ENCODE assay signal across 20 cellular contexts in the genomic region with DNA sequence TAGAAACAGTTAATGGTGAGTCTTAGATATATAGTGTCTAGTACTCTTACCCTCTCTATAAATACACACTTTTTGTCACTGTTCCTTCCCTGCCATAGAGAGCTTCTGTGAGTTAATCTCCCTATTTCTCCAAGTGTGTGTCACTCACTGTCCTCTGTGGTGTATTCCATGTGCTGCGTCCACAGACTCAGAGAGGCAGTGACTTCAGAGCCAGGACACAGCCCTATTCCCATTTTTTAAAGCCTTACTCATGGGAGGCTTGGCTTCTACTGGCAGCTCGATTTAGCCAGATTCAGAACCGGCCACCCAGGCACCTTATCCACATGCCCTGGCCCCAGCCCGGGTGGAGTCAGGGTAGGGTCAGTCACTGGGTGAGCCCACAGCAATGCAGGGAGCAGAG. TPM values are rescaled to one million over a fixed set of nuclear protein-coding genes. Genes with fewer than 3 reads are reported as not detected.
"Had no signal": no experiment of that assay in that cellular context is flagged by ENCODE, and none has a peak within 500 bp of the region (broad histone marks: within the 10 kb centered on the region; RNA-seq: fewer than 3 reads in every experiment).

No MANE protein-coding gene starts in this region.

RNA-seq across cellular contexts. Expression of a gene that starts 13.7 kb away (rescaled TPM):
- total RNA-seq: dermis blood vessel endothelial cell, dorsolateral prefrontal cortex, epithelial cell of proximal tubule, gastrocnemius medialis, glomerular endothelial cell, heart right ventricle, left cardiac atrium, left lung, left ventricle myocardium superior, lower lobe of right lung, mesenteric fat pad, mesothelial cell of epicardium, mucosa of descending colon, myocyte had no signal
- polyA plus RNA-seq: heart right ventricle had no signal

RNA-seq across cellular contexts. Expression of a gene that starts 32.8 kb away (rescaled TPM):
- total RNA-seq: dermis blood vessel endothelial cell, endothelial cell of umbilical vein, esophagus muscularis mucosa, gastrocnemius medialis, heart right ventricle, left cardiac atrium, left lung, left ventricle myocardium superior, lower lobe of right lung, lung microvascular endothelial cell, mesenteric fat pad, mesothelial cell of epicardium, mucosa of descending colon, myocyte had no signal
- polyA plus RNA-seq: endothelial cell of umbilical vein, esophagus, heart right ventricle had no signal

RNA-seq across cellular contexts. Expression of a gene that starts 50.2 kb away (rescaled TPM):
- total RNA-seq: dermis blood vessel endothelial cell, dorsolateral prefrontal cortex, endothelial cell of umbilical vein, esophagus muscularis mucosa, gastrocnemius medialis, heart right ventricle, kidney epithelial cell, left cardiac atrium, left lung, left ventricle myocardium superior, lower leg skin, lower lobe of right lung, lung microvascular endothelial cell, mesenteric fat pad, mesothelial cell of epicardium, mucosa of descending colon, myocyte had no signal
- polyA plus RNA-seq: endothelial cell of umbilical vein, heart right ventricle had no signal
